ENCODE assay signal across 2 cellular contexts in the genomic region with DNA sequence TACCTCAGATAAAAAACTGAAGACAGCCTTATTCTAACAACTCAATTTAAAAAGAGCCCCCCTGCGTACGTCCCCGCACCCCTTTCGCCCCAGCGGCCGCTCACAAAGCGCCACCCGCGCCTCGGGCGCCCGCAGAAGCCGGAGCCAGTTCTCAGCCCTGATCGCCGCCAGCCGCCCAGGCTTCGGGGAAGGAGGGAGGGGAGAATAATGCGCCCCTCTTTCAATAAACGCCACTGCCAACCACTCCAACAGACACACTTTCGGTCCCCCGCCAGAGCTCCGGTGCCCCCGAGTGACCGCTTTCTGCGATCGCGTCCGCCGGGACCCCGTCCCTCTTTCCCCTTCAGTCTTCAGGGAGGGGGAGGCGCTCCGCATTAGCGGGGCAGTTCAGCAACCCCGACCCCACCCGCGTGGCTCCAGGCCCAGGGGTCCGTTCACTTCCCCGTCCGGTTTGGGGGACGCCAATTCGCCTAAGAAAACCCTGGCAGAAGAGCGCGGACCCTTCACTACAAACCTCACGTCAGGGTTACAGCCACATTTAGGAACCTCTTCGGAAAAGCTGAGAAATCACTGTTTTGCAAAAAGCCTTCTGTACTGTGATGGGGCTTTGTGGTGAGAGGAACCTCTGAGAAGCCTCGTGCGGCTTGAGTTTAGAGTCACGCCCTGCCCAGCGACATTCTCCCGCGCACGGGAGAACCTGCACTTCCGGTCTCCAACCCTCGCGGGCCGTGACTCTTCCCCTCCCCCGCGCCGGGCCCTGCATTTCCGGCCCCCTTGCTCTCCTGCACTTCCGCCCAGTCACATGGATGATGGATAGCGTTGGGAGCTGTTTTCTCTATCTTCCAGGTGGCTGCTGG.
TF ChIP-seq lines count a peak whose summit lies in the region.

No MANE protein-coding gene starts in this region.

TF ChIP-seq in IMR-90, 13 proteins besides CTCF, POLR2A, EP300 and RAD21:
- TF ChIP-seq RCOR1 (IDR thresholded peaks at IDR 0.05; ENCODE audit: insufficient replicate concordance, low read length) (no peak), MAFK (IDR thresholded peaks at IDR 0.05; ENCODE audit: low read depth, low read length) (no peak)
- TF ChIP-seq, protein P1, sequence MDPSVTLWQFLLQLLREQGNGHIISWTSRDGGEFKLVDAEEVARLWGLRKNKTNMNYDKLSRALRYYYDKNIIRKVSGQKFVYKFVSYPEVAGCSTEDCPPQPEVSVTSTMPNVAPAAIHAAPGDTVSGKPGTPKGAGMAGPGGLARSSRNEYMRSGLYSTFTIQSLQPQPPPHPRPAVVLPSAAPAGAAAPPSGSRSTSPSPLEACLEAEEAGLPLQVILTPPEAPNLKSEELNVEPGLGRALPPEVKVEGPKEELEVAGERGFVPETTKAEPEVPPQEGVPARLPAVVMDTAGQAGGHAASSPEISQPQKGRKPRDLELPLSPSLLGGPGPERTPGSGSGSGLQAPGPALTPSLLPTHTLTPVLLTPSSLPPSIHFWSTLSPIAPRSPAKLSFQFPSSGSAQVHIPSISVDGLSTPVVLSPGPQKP (IDR thresholded peaks at IDR 0.05; ENCODE audit: borderline replicate concordance, low read depth, low read length): no peak

TF ChIP-seq in endothelial cell of umbilical vein, 7 proteins besides CTCF, POLR2A, EP300 and RAD21:
- TF ChIP-seq EZH2 (IDR thresholded peaks at IDR 0.05; ENCODE audit: borderline replicate concordance, low read depth, low read length, severe bottlenecking) (peak; percentile 95), POLR2AphosphoS5 (IDR thresholded peaks at IDR 0.05; ENCODE audit: insufficient read depth, low read depth, low read length) (no peak), GATA2 (IDR thresholded peaks at IDR 0.05; ENCODE audit: insufficient read depth, insufficient read length, low read depth, low read length) (no peak), MYC (IDR thresholded peaks at IDR 0.05; ENCODE audit: low read depth, low read length) (no peak), JUN (IDR thresholded peaks at IDR 0.05; ENCODE audit: borderline replicate concordance, insufficient read depth, insufficient read length, low read depth) (no peak), FOS (IDR thresholded peaks at IDR 0.05; ENCODE audit: borderline replicate concordance, insufficient read depth, low read length) (no peak)
- TF ChIP-seq, protein P2, sequence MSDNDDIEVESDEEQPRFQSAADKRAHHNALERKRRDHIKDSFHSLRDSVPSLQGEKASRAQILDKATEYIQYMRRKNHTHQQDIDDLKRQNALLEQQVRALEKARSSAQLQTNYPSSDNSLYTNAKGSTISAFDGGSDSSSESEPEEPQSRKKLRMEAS (IDR thresholded peaks at IDR 0.05; ENCODE audit: insufficient read depth, insufficient read length): no peak
